ENCODE assay signal across 17 cellular contexts in genomic region chr3:131806736-131807135, GRCh38.
"Had no signal": no experiment of that assay in that cellular context is flagged by ENCODE, and none has a peak within 500 bp of the region (broad histone marks: within the 10 kb centered on the region; RNA-seq: fewer than 3 reads in every experiment).

No MANE protein-coding gene starts in this region.

- H3K27me3 ChIP-seq: breast epithelium, esophagus muscularis mucosa, right lobe of liver, tibial artery, uterus had no signal

- H3K9me3 ChIP-seq: breast epithelium, esophagus muscularis mucosa, mucosa of descending colon, prostate gland, right lobe of liver, tibial artery, uterus had no signal

- H3K9me3 Mint-ChIP-seq: activated CD4-positive, alpha-beta memory T cell treated with anti-CD3 and anti-CD28 coated beads, Interleukin-2, amount 10 ng/mL, durations not matched to agents 7 days and 5 days; endodermal cell; nephron; stimulated activated memory B cell treated with anti-CD40 and anti-IgM and Interleukin-4, amounts not matched to agents 10 μg/mL and 1 μg/mL and 100 μg/mL, for 72 hours had no signal

- H3K4me3 ChIP-seq: breast epithelium, esophagus muscularis mucosa, lung, mucosa of descending colon, prostate gland, right lobe of liver, tibial artery, uterus had no signal

- H3K4me3 Mint-ChIP-seq: activated CD4-positive, alpha-beta memory T cell treated with anti-CD3 and anti-CD28 coated beads, Interleukin-2, amount 10 ng/mL, durations not matched to agents 7 days and 5 days; endodermal cell; nephron; stimulated activated memory B cell treated with anti-CD40 and anti-IgM and Interleukin-4, amounts not matched to agents 10 μg/mL and 1 μg/mL and 100 μg/mL, for 72 hours had no signal

- H3K4me1 Mint-ChIP-seq: activated CD4-positive, alpha-beta memory T cell treated with anti-CD3 and anti-CD28 coated beads, Interleukin-2, amount 10 ng/mL, durations not matched to agents 7 days and 5 days; nephron; stimulated activated memory B cell treated with anti-CD40 and anti-IgM and Interleukin-4, amounts not matched to agents 10 μg/mL and 1 μg/mL and 100 μg/mL, for 72 hours had no signal

- H3K4me1 ChIP-seq: breast epithelium, esophagus muscularis mucosa, prostate gland, right lobe of liver, tibial artery, uterus had no signal

- H3K27ac ChIP-seq: breast epithelium, esophagus muscularis mucosa, prostate gland, right lobe of liver, tibial artery, uterus had no signal

- H3K36me3 ChIP-seq: breast epithelium, esophagus muscularis mucosa, prostate gland, right lobe of liver, tibial artery, uterus had no signal

- H3K27ac Mint-ChIP-seq: activated CD4-positive, alpha-beta memory T cell treated with anti-CD3 and anti-CD28 coated beads, Interleukin-2, amount 10 ng/mL, durations not matched to agents 7 days and 5 days; endodermal cell; nephron; stimulated activated memory B cell treated with anti-CD40 and anti-IgM and Interleukin-4, amounts not matched to agents 10 μg/mL and 1 μg/mL and 100 μg/mL, for 72 hours had no signal

- ATAC-seq: mucosa of descending colon; right lobe of liver; stimulated activated memory B cell treated with anti-CD40 and anti-IgM and Interleukin-4, amounts not matched to agents 10 μg/mL and 1 μg/mL and 100 μg/mL, for 72 hours had no signal

- DNase-seq: activated CD4-positive, alpha-beta memory T cell treated with anti-CD3 and anti-CD28 coated beads, Interleukin-2, amount 10 ng/mL, durations not matched to agents 7 days and 5 days; activated CD4-positive, alpha-beta T cell treated with anti-CD3 and anti-CD28 coated beads for 1 hour; activated CD8-positive, alpha-beta memory T cell treated with anti-CD3 and anti-CD28 coated beads, Interleukin-2, amount 50 U/mL, for 4 hours; aorta; endodermal cell; glutamatergic neuron; mucosa of descending colon; right lobe of liver; stimulated activated CD4-positive, alpha-beta T cell treated with anti-CD3 and anti-CD28 coated beads, Interleukin-1b, Interleukin-23, amount 100 ng/mL, for 48 hours; tibial artery; uterus had no signal

- H3K36me3 Mint-ChIP-seq: stimulated activated memory B cell treated with anti-CD40 and anti-IgM and Interleukin-4, amounts not matched to agents 10 μg/mL and 1 μg/mL and 100 μg/mL, for 72 hours had no signal
